ENCODE assay signal across 8 cellular contexts in genomic region chr9:122126340-122127333, GRCh38. TPM values are rescaled to one million over a fixed set of nuclear protein-coding genes. Genes with fewer than 3 reads are reported as not detected.
DNase-seq lines count a peak whose midpoint lies in the region; ATAC-seq and TF ChIP-seq lines count a peak whose summit lies in the region.

No MANE protein-coding gene starts in this region.

- H3K27me3 Mint-ChIP-seq in GM23338 (ENCODE audit: insufficient read depth, low read depth, poor library complexity) = peaks cover 50% of the 10 kb centered on the region
- H3K27me3 Mint-ChIP-seq in activated CD4-positive, alpha-beta memory T cell treated with anti-CD3 and anti-CD28 coated beads for 36 hours = peaks cover 37% of the 10 kb centered on the region

- H3K4me2 ChIP-seq in GM23338 = peak overlapping the region; percentile 89

- H3K4me1 Mint-ChIP-seq in GM23338 = peaks cover 24% of the 10 kb centered on the region; the same call in 2 of the 3 replicates
- peaks cover 18% of the 10 kb centered on the region for H3K4me1 Mint-ChIP-seq in activated CD4-positive, alpha-beta memory T cell treated with anti-CD3 and anti-CD28 coated beads for 36 hours (ENCODE audit: low read depth)

- H3K27ac ChIP-seq in GM23338 (ENCODE audit: low read depth) = no peak overlapping the region
- no peak overlapping the region for H3K27ac ChIP-seq in foreskin keratinocyte

- H3K27me3 ChIP-seq in GM23338 (ENCODE audit: insufficient read depth) (peaks cover 33% of the 10 kb centered on the region), foreskin keratinocyte (peaks cover 5% of the 10 kb centered on the region)

- H4K20me1 ChIP-seq in GM23338 (replicated peaks; ENCODE audit: insufficient read depth) = no peaks in the 10 kb centered on the region

- H3K4me1 ChIP-seq in GM23338 (ENCODE audit: insufficient read depth) (peaks cover 20% of the 10 kb centered on the region), foreskin keratinocyte (peaks cover 13% of the 10 kb centered on the region)

- POLR2A ChIA-PET in activated CD4-positive, alpha-beta memory T cell treated with anti-CD3 and anti-CD28 coated beads for 36 hours (lab: Charles Lee) = interaction anchor here (0.9 kb wide), 1 partner anchor 138 kb away, joined by 3 read pairs; the partner anchor contains the start of gene MRRF

- H3F3A ChIP-seq in GM23338 (replicated peaks; ENCODE audit: low read depth) = no peaks in the 10 kb centered on the region

- TF ChIP-seq CTCF in GM23338 (conservative IDR thresholded peaks at IDR 0.05; ENCODE audit: low read depth in 2 of 2) (peak in 1 of 2 experiments; percentile 16; a peak in 1 of 4 replicates), foreskin keratinocyte (conservative IDR thresholded peaks at IDR 0.05) (peak; percentile 12)

- no peaks in the 10 kb centered on the region for H3K36me3 ChIP-seq in GM23338 (ENCODE audit: insufficient read depth)

- H3K4me3 ChIP-seq in GM23338 = peak overlapping the region; percentile 77

- CTCF ChIA-PET in activated CD4-positive, alpha-beta memory T cell treated with anti-CD3 and anti-CD28 coated beads for 36 hours (lab: Charles Lee) = interaction anchor here (0.6 to 12.4 kb wide), 10 partner anchors 13 to 684 kb away, joined by 3 to 365 read pairs (median 20); partner anchors contain the start of genes MRRF and RBM18

- no peaks in the 10 kb centered on the region; the same call in 2 of the 3 replicates for H3K9me3 Mint-ChIP-seq in GM23338
- H3K9me3 Mint-ChIP-seq in activated CD4-positive, alpha-beta memory T cell treated with anti-CD3 and anti-CD28 coated beads for 36 hours = no peaks in the 10 kb centered on the region

- peak overlapping the region; percentile 98 for H2AFZ ChIP-seq in GM23338

- peak overlapping the region; percentile 74 for H3K4me3 Mint-ChIP-seq in GM23338
- H3K4me3 Mint-ChIP-seq in activated CD4-positive, alpha-beta memory T cell treated with anti-CD3 and anti-CD28 coated beads for 36 hours = peak overlapping the region; percentile 10

- ATAC-seq in GM23338 = peak; percentile 47
- peak; percentile 51 for ATAC-seq in foreskin keratinocyte
- no peak for ATAC-seq in HG02588 (IDR thresholded peaks at IDR 0.05; ENCODE audit: unreplicated experiment)

- H3K27ac Mint-ChIP-seq in GM23338 = no peak overlapping the region
- H3K27ac Mint-ChIP-seq in activated CD4-positive, alpha-beta memory T cell treated with anti-CD3 and anti-CD28 coated beads for 36 hours = no peak overlapping the region

- DNase-seq in GM23338 (ENCODE audit: low spot score) = peak; percentile 86
- DNase-seq in activated CD4-positive, alpha-beta memory T cell treated with anti-CD3 and anti-CD28 coated beads for 36 hours = peak; percentile 17
- peak; percentile 26 to 67 for DNase-seq in foreskin keratinocyte
- peak; percentile 65 for DNase-seq in retina
- no peak for DNase-seq in activated CD4-positive, CD25-positive, alpha-beta regulatory T cell (lab: John Stamatoyannopoulos, UW)
- no peak for DNase-seq in cerebellar nuclear complex (lab: John Stamatoyannopoulos, UW)
- DNase-seq in DMS79 (lab: John Stamatoyannopoulos, UW) = no peak

- intact Hi-C loops in activated CD4-positive, alpha-beta memory T cell treated with anti-CD3 and anti-CD28 coated beads for 36 hours (cut with micrococcal nuclease) = no loop called here

- H3K36me3 Mint-ChIP-seq in GM23338 (ENCODE audit: low read depth) = no peaks in the 10 kb centered on the region
- no peaks in the 10 kb centered on the region for H3K36me3 Mint-ChIP-seq in activated CD4-positive, alpha-beta memory T cell treated with anti-CD3 and anti-CD28 coated beads for 36 hours

- no peaks in the 10 kb centered on the region for H3K9me2 ChIP-seq in GM23338 (ENCODE audit: insufficient read depth)

- no peaks in the 10 kb centered on the region for H3K79me2 ChIP-seq in GM23338 (replicated peaks; ENCODE audit: insufficient read depth)

TF ChIP-seq in GM23338, 12 proteins besides CTCF, POLR2A, EP300 and RAD21:
- peak; percentile 31 for TF ChIP-seq EZH2 (IDR thresholded peaks at IDR 0.05; ENCODE audit: low read depth, unreplicated experiment)
- TF ChIP-seq CREB1 (CRISPR knock-in tag; IDR thresholded peaks at IDR 0.05; ENCODE audit: low read depth) = 0 out of 2 replicates have a peak, but pooled peaks have one; percentile 12
- TF ChIP-seq EZH2phosphoT487 (IDR thresholded peaks at IDR 0.05; ENCODE audit: unreplicated experiment) = no peak

RNA-seq across cellular contexts. Expression of gene NDUFA8, which starts 32.9 kb away (rescaled TPM):
- 36.6 and 39.7 TPM in 2 replicates for total RNA-seq in GM23338 (2014; rRNA removed; shearing (Covaris generic))
- polyA plus RNA-seq in GM23338 (2016; fragmentation: Nextera tagmentation; extraction: Ambion mirVana) (139 and 144 TPM in 2 replicates), foreskin keratinocyte (129 and 142 TPM in 2 replicates)
- total RNA-seq in activated CD4-positive, alpha-beta memory T cell treated with anti-CD3 and anti-CD28 coated beads for 36 hours = 10 to 100 TPM; 48.3 to 53.3 TPM
- total RNA-seq in foreskin keratinocyte = 70.4 and 82.4 TPM in 2 replicates

RNA-seq across cellular contexts. Expression of gene MORN5, which starts 33.1 kb away (rescaled TPM):
- total RNA-seq in GM23338 (2014; rRNA removed; shearing (Covaris generic)) = not detected in 2 replicates
- polyA plus RNA-seq in GM23338 (2016; fragmentation: Nextera tagmentation; extraction: Ambion mirVana) = not detected in 2 replicates
- total RNA-seq in activated CD4-positive, alpha-beta memory T cell treated with anti-CD3 and anti-CD28 coated beads for 36 hours = not detected
- total RNA-seq in foreskin keratinocyte = not detected in 2 replicates
- polyA plus RNA-seq in foreskin keratinocyte = not detected in 2 replicates

RNA-seq across cellular contexts. Expression of gene TTLL11, which starts 33.5 kb away (rescaled TPM):
- total RNA-seq in GM23338 (2014; rRNA removed; shearing (Covaris generic)) = 1.4 and 1.7 TPM in 2 replicates
- polyA plus RNA-seq in GM23338 (2016; fragmentation: Nextera tagmentation; extraction: Ambion mirVana) = 0.37 and 0.57 TPM in 2 replicates
- under 1 TPM; 0.97 TPM for total RNA-seq in activated CD4-positive, alpha-beta memory T cell treated with anti-CD3 and anti-CD28 coated beads for 36 hours
- total RNA-seq in foreskin keratinocyte = 9.7 and 12.1 TPM in 2 replicates
- polyA plus RNA-seq in foreskin keratinocyte = 6.1 and 6.9 TPM in 2 replicates

Comparison
In these comparisons a context has a peak if more than half of its experiments do, and no peak if none do; other contexts are left out.
1. DNase-seq: peak in GM23338 (single experiment), activated CD4-positive, alpha-beta memory T cell treated with anti-CD3 and anti-CD28 coated beads for 36 hours (single experiment), foreskin keratinocyte (2 of 2) and retina (single experiment); none in activated CD4-positive, CD25-positive, alpha-beta regulatory T cell (0 of 4), cerebellar nuclear complex (0 of 2) and DMS79 (single experiment).